In genomic region chr3:196585044-196585757, GRCh38 we compare ENCODE assay signal across 15 cellular contexts. TPM values are rescaled to one million over a fixed set of nuclear protein-coding genes. Genes with fewer than 3 reads are reported as not detected.
DNase-seq lines count a peak whose midpoint lies in the region; ATAC-seq and TF ChIP-seq lines count a peak whose summit lies in the region.
"Had no signal": no experiment of that assay in that cellular context is flagged by ENCODE, and none has a peak within 500 bp of the region (broad histone marks: within the 10 kb centered on the region; RNA-seq: fewer than 3 reads in every experiment).

No MANE protein-coding gene starts in this region.

- no peaks in the 10 kb centered on the region for H3K23me2 ChIP-seq in H9 (ENCODE audit: insufficient read length, low read depth, low read length, poor library complexity, severe bottlenecking)

- H3K4ac ChIP-seq in H9 (ENCODE audit: low read depth, low read length): no peak overlapping the region

- no peak overlapping the region for H2BK20ac ChIP-seq in H9 (ENCODE audit: low read depth, low read length, poor library complexity, severe bottlenecking)

- no peak overlapping the region for H3K4me3 Mint-ChIP-seq in activated naive CD8-positive, alpha-beta T cell treated with anti-CD3 and anti-CD28 coated beads, Interleukin-2, amount 50 U/mL, for 24 hours
- no peak overlapping the region for H3K4me3 Mint-ChIP-seq in activated naive CD8-positive, alpha-beta T cell treated with anti-CD3 and anti-CD28 coated beads for 36 hours
- H3K4me3 Mint-ChIP-seq in H9: no peak overlapping the region

- H3K23ac ChIP-seq in H9 (ENCODE audit: insufficient read length, low read depth, low read length): no peak overlapping the region

- no peak overlapping the region for H3K27ac ChIP-seq in H9 (ENCODE audit: insufficient read length, low read depth, low read length)
- H3K27ac ChIP-seq: A549 had no signal

- H2BK15ac ChIP-seq in H9 (ENCODE audit: low read depth, low read length): no peak overlapping the region

- H4K5ac ChIP-seq in H9 (ENCODE audit: insufficient read length, low read depth, low read length): no peak overlapping the region

- H3K9me3 ChIP-seq in H9 (ENCODE audit: control insufficient read depth, low read depth, low read length): no peaks in the 10 kb centered on the region
- H3K9me3 ChIP-seq: A549, Caco-2 had no signal

- no peaks in the 10 kb centered on the region for H3K79me2 ChIP-seq in H9 (ENCODE audit: insufficient read depth, low read length)

- no peak overlapping the region for H2BK12ac ChIP-seq in H9 (ENCODE audit: insufficient read length, low read depth, low read length)

- no peak overlapping the region for H3K56ac ChIP-seq in H9 (ENCODE audit: insufficient read length, low read depth, low read length)

- H3K4me1 Mint-ChIP-seq in activated naive CD8-positive, alpha-beta T cell treated with anti-CD3 and anti-CD28 coated beads, Interleukin-2, amount 50 U/mL, for 24 hours: peaks cover 3% of the 10 kb centered on the region
- peaks cover 4% of the 10 kb centered on the region for H3K4me1 Mint-ChIP-seq in activated naive CD8-positive, alpha-beta T cell treated with anti-CD3 and anti-CD28 coated beads for 36 hours
- peaks cover 0 to 4% of the 10 kb centered on the region in 2 experiments; a peak in 1 of 4 replicates for H3K4me1 Mint-ChIP-seq in H9

- H2BK5ac ChIP-seq in H9 (ENCODE audit: insufficient read length, low read length): no peak overlapping the region

- no peak for ATAC-seq in activated naive CD8-positive, alpha-beta T cell treated with anti-CD3 and anti-CD28 coated beads, Interleukin-2, amount 50 U/mL, for 24 hours
- ATAC-seq in esophagus mucosa (no peak), GM18867 (IDR thresholded peaks at IDR 0.05; ENCODE audit: unreplicated experiment) (no peak)
- ATAC-seq: A549, GM12878, PC-3 had no signal

- no peaks in the 10 kb centered on the region for H3K9me3 Mint-ChIP-seq in activated naive CD8-positive, alpha-beta T cell treated with anti-CD3 and anti-CD28 coated beads, Interleukin-2, amount 50 U/mL, for 24 hours
- no peaks in the 10 kb centered on the region for H3K9me3 Mint-ChIP-seq in activated naive CD8-positive, alpha-beta T cell treated with anti-CD3 and anti-CD28 coated beads for 36 hours
- no peaks in the 10 kb centered on the region for H3K9me3 Mint-ChIP-seq in H9

- peaks cover 33% of the 10 kb centered on the region for H3K36me3 Mint-ChIP-seq in activated naive CD8-positive, alpha-beta T cell treated with anti-CD3 and anti-CD28 coated beads, Interleukin-2, amount 50 U/mL, for 24 hours (ENCODE audit: low read depth)
- H3K36me3 Mint-ChIP-seq in activated naive CD8-positive, alpha-beta T cell treated with anti-CD3 and anti-CD28 coated beads for 36 hours: peaks cover 19% of the 10 kb centered on the region
- H3K36me3 Mint-ChIP-seq in H9 (ENCODE audit: insufficient read depth in 1 of 3, low read depth in 3 of 3): peaks cover 16 to 44% (median 43%) of the 10 kb centered on the region in 3 experiments; a peak in 6 of 7 replicates

- H3K4me1 ChIP-seq in H9 (ENCODE audit: insufficient read depth, low read length): no peaks in the 10 kb centered on the region

- H3K27me3 Mint-ChIP-seq in activated naive CD8-positive, alpha-beta T cell treated with anti-CD3 and anti-CD28 coated beads, Interleukin-2, amount 50 U/mL, for 24 hours: no peaks in the 10 kb centered on the region
- no peaks in the 10 kb centered on the region for H3K27me3 Mint-ChIP-seq in activated naive CD8-positive, alpha-beta T cell treated with anti-CD3 and anti-CD28 coated beads for 36 hours
- H3K27me3 Mint-ChIP-seq in H9 (ENCODE audit: low read depth): no peaks in the 10 kb centered on the region

- H4K8ac ChIP-seq in H9 (replicated peaks; ENCODE audit: insufficient read length, low read depth, low read length): no peak overlapping the region

- no peak overlapping the region for H3K4me2 ChIP-seq in H9 (ENCODE audit: insufficient read depth, insufficient read length, low read length)
- H3K4me2 ChIP-seq: A549 had no signal

- no peak overlapping the region for H3K18ac ChIP-seq in H9 (ENCODE audit: insufficient read length, low read depth, low read length)

- no peaks in the 10 kb centered on the region for H4K20me1 ChIP-seq in H9 (ENCODE audit: control insufficient read depth, insufficient read depth, insufficient read length)

- H3K9ac ChIP-seq in H9 (ENCODE audit: extremely low read depth, insufficient read length, low read length): no peak overlapping the region

- no peak overlapping the region for H3T11ph ChIP-seq in H9 (ENCODE audit: low read length)

- no peak overlapping the region for H2BK120ac ChIP-seq in H9 (ENCODE audit: low read depth, low read length, poor library complexity, severe bottlenecking)

- TF ChIP-seq CTCF in fibroblast of the aortic adventitia (IDR thresholded peaks at IDR 0.05; ENCODE audit: insufficient read depth, low read length): no peak
- no peak for TF ChIP-seq CTCF in H9 (conservative IDR thresholded peaks at IDR 0.05)

- no peak overlapping the region for H2AFZ ChIP-seq in H9 (ENCODE audit: low read length)

- no peak for DNase-seq in activated naive CD8-positive, alpha-beta T cell treated with anti-CD3 and anti-CD28 coated beads, Interleukin-2, amount 50 U/mL, for 24 hours
- DNase-seq in activated naive CD8-positive, alpha-beta T cell treated with anti-CD3 and anti-CD28 coated beads for 36 hours: no peak
- DNase-seq in NCI-H82 (lab: John Stamatoyannopoulos, UW) (peak; percentile 73), fibroblast of the aortic adventitia (ENCODE audit: low read depth) (peak; percentile 24), T1000 (lab: John Stamatoyannopoulos, UW) (no peak), H9 (no peak)
- DNase-seq: AML-193, Caco-2, NCI-H2171, NCI-H510A, PC-3 had no signal

- H3K27ac Mint-ChIP-seq in activated naive CD8-positive, alpha-beta T cell treated with anti-CD3 and anti-CD28 coated beads, Interleukin-2, amount 50 U/mL, for 24 hours: peak overlapping the region; percentile 41
- no peak overlapping the region for H3K27ac Mint-ChIP-seq in activated naive CD8-positive, alpha-beta T cell treated with anti-CD3 and anti-CD28 coated beads for 36 hours
- H3K27ac Mint-ChIP-seq in H9: no peak overlapping the region

- H3K4me3 ChIP-seq in fibroblast of the aortic adventitia (ENCODE audit: low read depth, low read length): no peak overlapping the region
- H3K4me3 ChIP-seq: A549, GM12878 had no signal

- no peak overlapping the region for H3K14ac ChIP-seq in H9 (ENCODE audit: insufficient read depth, low read length)

- no CpG with 5 or more reads among the region's 3 CpGs for WGBS in H9 (ENCODE audit: extremely low coverage, insufficient read length, low lambda C conversion rate)

- H2AK5ac ChIP-seq in H9 (ENCODE audit: insufficient read length, low read length): no peak overlapping the region

- H3K79me1 ChIP-seq in H9 (ENCODE audit: insufficient read depth, low read depth, low read length, poor library complexity, severe bottlenecking): no peaks in the 10 kb centered on the region

- H3K27me3 ChIP-seq in H9 (ENCODE audit: insufficient read depth, low read length): no peaks in the 10 kb centered on the region

- no peak overlapping the region for H4K91ac ChIP-seq in H9 (ENCODE audit: insufficient read length, low read depth, low read length)

RNA-seq across cellular contexts. Expression of gene FBXO45, which starts 16.7 kb away (rescaled TPM):
- total RNA-seq in activated naive CD8-positive, alpha-beta T cell treated with anti-CD3 and anti-CD28 coated beads for 36 hours: 10 to 100 TPM; 26.1 to 26.3 TPM
- total RNA-seq in fibroblast of the aortic adventitia (ENCODE audit: low replicate concordance) (8.3 and 14.0 TPM in 2 replicates), esophagus mucosa (12.1 TPM), H9 (2021) (18.6 and 19.8 TPM in 2 replicates)

RNA-seq across cellular contexts. Expression of gene WDR53, which starts 16.8 kb away (rescaled TPM):
- 10 to 100 TPM; 27.3 to 27.5 TPM for total RNA-seq in activated naive CD8-positive, alpha-beta T cell treated with anti-CD3 and anti-CD28 coated beads for 36 hours
- total RNA-seq in fibroblast of the aortic adventitia (ENCODE audit: low replicate concordance) (6.5 and 7.1 TPM in 2 replicates), esophagus mucosa (13.7 TPM), H9 (2021) (21.2 and 22.3 TPM in 2 replicates)

RNA-seq across cellular contexts. Expression of gene NRROS, which starts 54.3 kb away (rescaled TPM):
- total RNA-seq in activated naive CD8-positive, alpha-beta T cell treated with anti-CD3 and anti-CD28 coated beads for 36 hours: 10 to 100 TPM; 21.2 to 22.0 TPM
- total RNA-seq in fibroblast of the aortic adventitia (ENCODE audit: low replicate concordance) (0.65 and 2.9 TPM in 2 replicates), esophagus mucosa (0.40 TPM), H9 (2021) (2.8 and 4.0 TPM in 2 replicates)

Comparison
In these comparisons a context has a peak if more than half of its experiments do, and no peak if none do; other contexts are left out.
1. DNase-seq: peak in NCI-H82 (single experiment) and fibroblast of the aortic adventitia (single experiment); none in activated naive CD8-positive, alpha-beta T cell treated with anti-CD3 and anti-CD28 coated beads, Interleukin-2, amount 50 U/mL, for 24 hours (single experiment), activated naive CD8-positive, alpha-beta T cell treated with anti-CD3 and anti-CD28 coated beads for 36 hours (single experiment), T1000 (single experiment) and H9 (single experiment).